ENCODE assay signal across 20 cellular contexts in genomic region chr1:172121071-172121717, GRCh38.
DNase-seq lines count a peak whose midpoint lies in the region; ATAC-seq and TF ChIP-seq lines count a peak whose summit lies in the region.
"Had no signal": no experiment of that assay in that cellular context is flagged by ENCODE, and none has a peak within 500 bp of the region (broad histone marks: within the 10 kb centered on the region; RNA-seq: fewer than 3 reads in every experiment).

No MANE protein-coding gene starts in this region.

- H3K36me3 Mint-ChIP-seq in CD4-positive, CD25-positive, alpha-beta regulatory T cell: no peaks in the 10 kb centered on the region
- H3K36me3 Mint-ChIP-seq in T-helper 17 cell (ENCODE audit: low read depth) (no peaks in the 10 kb centered on the region), nephron progenitor cell (ENCODE audit: low read depth) (peaks cover 5% of the 10 kb centered on the region)

- DNase-seq in CD4-positive, CD25-positive, alpha-beta regulatory T cell: peak in 1 of 3 donors; percentile 40
- DNase-seq in T-helper 17 cell: no peak
- peak; percentile 66 for DNase-seq in fibroblast of villous mesenchyme (ENCODE audit: low read depth)
- no peak for DNase-seq in nephron progenitor cell
- no peak for DNase-seq in mucosa of gallbladder (ENCODE audit: low spot score)
- no peak for DNase-seq in dedifferentiated amniotic fluid mesenchymal stem cell (ENCODE audit: extremely low spot score)
- DNase-seq: COR-L47, DMS79, IMR-90, NCI-H1092 treated with DMSO at 0.1 percent for 48 hours, NCI-H2029 treated with DMSO at 0.1 percent for 48 hours, NCI-H2171, NCI-H345, NCI-H526, SJCRH30 had no signal

- no peaks in the 10 kb centered on the region for H3K27me3 Mint-ChIP-seq in CD4-positive, CD25-positive, alpha-beta regulatory T cell
- H3K27me3 Mint-ChIP-seq in T-helper 17 cell (no peaks in the 10 kb centered on the region), nephron progenitor cell (ENCODE audit: low read depth, poor library complexity) (peaks cover 5% of the 10 kb centered on the region)
- H3K27me3 Mint-ChIP-seq: B cell had no signal

- peak; percentile 30 to 38 for ATAC-seq in CD4-positive, CD25-positive, alpha-beta regulatory T cell (ENCODE audit: low read depth in 2 of 2)
- no peak for ATAC-seq in T-helper 17 cell
- ATAC-seq in GM21367 (IDR thresholded peaks at IDR 0.05; ENCODE audit: unreplicated experiment): no peak
- no peak for ATAC-seq in GM19467 (IDR thresholded peaks at IDR 0.05; ENCODE audit: unreplicated experiment)
- ATAC-seq: HCT116 had no signal

- peaks cover 4 to 35% (median 25%) of the 10 kb centered on the region in 4 donors for H3K4me1 Mint-ChIP-seq in CD4-positive, CD25-positive, alpha-beta regulatory T cell
- H3K4me1 Mint-ChIP-seq in T-helper 17 cell (peaks cover 33% of the 10 kb centered on the region), nephron progenitor cell (peaks cover 14% of the 10 kb centered on the region)

- peak overlapping the region in 2 of 3 donors; percentile 8 to 39 for H3K27ac Mint-ChIP-seq in CD4-positive, CD25-positive, alpha-beta regulatory T cell
- peak overlapping the region; percentile 30 for H3K27ac Mint-ChIP-seq in T-helper 17 cell
- H3K27ac Mint-ChIP-seq in nephron progenitor cell: peak overlapping the region; percentile 46
- H3K27ac Mint-ChIP-seq: B cell had no signal

- H3K9me3 Mint-ChIP-seq in CD4-positive, CD25-positive, alpha-beta regulatory T cell: peaks cover 0 to 2% (median 0%) of the 10 kb centered on the region in 7 donors
- peaks cover 7% of the 10 kb centered on the region for H3K9me3 Mint-ChIP-seq in nephron progenitor cell

- H3K27me3 ChIP-seq in CD4-positive, CD25-positive, alpha-beta regulatory T cell (ENCODE audit: control insufficient read depth, insufficient read depth, low read length): no peaks in the 10 kb centered on the region
- H3K27me3 ChIP-seq: SJCRH30 had no signal

- no peak overlapping the region for H3K27ac ChIP-seq in CD4-positive, CD25-positive, alpha-beta regulatory T cell (ENCODE audit: insufficient read depth, low read length, poor library complexity, severe bottlenecking)
- H3K27ac ChIP-seq: KMS-11, SJCRH30 had no signal

- no peaks in the 10 kb centered on the region for H3K9me3 ChIP-seq in CD4-positive, CD25-positive, alpha-beta regulatory T cell (ENCODE audit: control insufficient read depth in 2 of 2, low read length in 2 of 2)
- H3K9me3 ChIP-seq in T-helper 17 cell (ENCODE audit: control insufficient read depth, low read length, poor library complexity, severe bottlenecking): no peaks in the 10 kb centered on the region
- H3K9me3 ChIP-seq: SJCRH30 had no signal

- H3K4me3 Mint-ChIP-seq in CD4-positive, CD25-positive, alpha-beta regulatory T cell: no peak overlapping the region
- H3K4me3 Mint-ChIP-seq in T-helper 17 cell: no peak overlapping the region
- H3K4me3 Mint-ChIP-seq in nephron progenitor cell: no peak overlapping the region
- H3K4me3 Mint-ChIP-seq: B cell had no signal

- TF ChIP-seq CTCF in fibroblast of villous mesenchyme (IDR thresholded peaks at IDR 0.05; ENCODE audit: insufficient read depth, low read depth, low read length) (no peak), nephron progenitor cell (IDR thresholded peaks at IDR 0.05) (no peak)

- H3K36me3 ChIP-seq in CD4-positive, CD25-positive, alpha-beta regulatory T cell (ENCODE audit: control insufficient read depth, insufficient read depth, low read length): no peaks in the 10 kb centered on the region
- H3K36me3 ChIP-seq: SJCRH30 had no signal

- H3K4me1 ChIP-seq in CD4-positive, CD25-positive, alpha-beta regulatory T cell (ENCODE audit: control insufficient read depth, insufficient read depth, low read length, poor library complexity, severe bottlenecking): peaks cover 9% of the 10 kb centered on the region

- no peak overlapping the region for H3K4me3 ChIP-seq in CD4-positive, CD25-positive, alpha-beta regulatory T cell (ENCODE audit: low read depth, low read length)
- H3K4me3 ChIP-seq in fibroblast of villous mesenchyme (ENCODE audit: low read depth, low read length): no peak overlapping the region
- H3K4me3 ChIP-seq: SJCRH30 had no signal

Comparison
In these comparisons a context has a peak if more than half of its experiments do, and no peak if none do; other contexts are left out.
1. ATAC-seq: peak in CD4-positive, CD25-positive, alpha-beta regulatory T cell (2 of 2); none in T-helper 17 cell (single experiment), GM21367 (single experiment) and GM19467 (single experiment).
2. Peak in every context shown above with its lines, with median percentiles within 50 percentile points of each other: H3K27ac Mint-ChIP-seq.